Comparison of ENCODE assay signal across 9 cellular contexts in the genomic region with DNA sequence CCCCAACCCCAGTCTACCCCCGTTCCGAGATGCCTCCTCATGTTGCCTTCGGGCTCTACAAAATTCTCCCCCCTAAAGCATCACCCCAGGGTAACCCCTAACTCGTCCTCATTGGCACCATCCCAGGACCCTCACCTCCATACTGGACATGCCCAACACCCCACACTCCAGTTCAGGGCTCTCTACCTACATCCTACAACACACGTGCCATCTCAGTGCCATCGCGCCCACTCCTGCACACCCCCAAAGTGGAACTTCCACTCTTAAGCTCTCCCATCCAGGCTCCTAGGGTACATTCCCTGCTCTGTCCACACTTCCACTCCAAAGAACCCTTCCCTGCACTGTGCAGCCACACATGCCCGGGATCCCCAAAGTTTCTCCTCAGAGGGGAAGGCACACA. TPM values are rescaled to one million over a fixed set of nuclear protein-coding genes. Genes with fewer than 3 reads are reported as not detected.
DNase-seq lines count a peak whose midpoint lies in the region; ATAC-seq and TF ChIP-seq lines count a peak whose summit lies in the region.
"Had no signal": no experiment of that assay in that cellular context is flagged by ENCODE, and none has a peak within 500 bp of the region (broad histone marks: within the 10 kb centered on the region; RNA-seq: fewer than 3 reads in every experiment).

No MANE protein-coding gene starts in this region.

- no peak for TF ChIP-seq POLR2A in breast epithelium (IDR thresholded peaks at IDR 0.05)

- H3K14ac ChIP-seq in mesenchymal stem cell (ENCODE audit: low read length in 2 of 2): no peak overlapping the region

- DNase-seq in activated naive CD4-positive, alpha-beta T cell treated with anti-CD3 and anti-CD28 coated beads, Interleukin-2, amount 10 ng/mL, durations not matched to agents 7 days and 5 days: no peak
- no peak for DNase-seq in activated naive CD4-positive, alpha-beta T cell treated with anti-CD3 and anti-CD28 coated beads, Interleukin-2, amount 50 U/mL, for 16 hours
- DNase-seq in breast epithelium (ENCODE audit: low spot score in 2 of 2): no peak
- no peak for DNase-seq in mesenchymal stem cell
- no peak for DNase-seq in upper lobe of right lung
- DNase-seq in AML-193 (lab: John Stamatoyannopoulos, UW): no peak
- no peak for DNase-seq in GDM1 (lab: John Stamatoyannopoulos, UW)
- no peak for DNase-seq in omental fat pad (ENCODE audit: low spot score)
- DNase-seq: EL had no signal

- no peaks in the 10 kb centered on the region for H3K9me3 Mint-ChIP-seq in activated naive CD4-positive, alpha-beta T cell treated with anti-CD3 and anti-CD28 coated beads, Interleukin-2, amount 10 ng/mL, durations not matched to agents 7 days and 5 days

- TF ChIP-seq CTCF in breast epithelium (IDR thresholded peaks at IDR 0.05) (no peak), upper lobe of right lung (IDR thresholded peaks at IDR 0.05) (no peak), omental fat pad (IDR thresholded peaks at IDR 0.05) (no peak)

- peak overlapping the region in 1 of 2 donors; percentile 91 for H3K27ac ChIP-seq in breast epithelium
- H3K27ac ChIP-seq in mesenchymal stem cell (ENCODE audit: low read length, poor library complexity, severe bottlenecking): no peak overlapping the region
- peak overlapping the region; percentile 88 for H3K27ac ChIP-seq in upper lobe of right lung

- H2BK120ac ChIP-seq in mesenchymal stem cell (ENCODE audit: low read depth, low read length): peak overlapping the region; percentile 45

- no peaks in the 10 kb centered on the region for H3K27me3 Mint-ChIP-seq in activated naive CD4-positive, alpha-beta T cell treated with anti-CD3 and anti-CD28 coated beads, Interleukin-2, amount 10 ng/mL, durations not matched to agents 7 days and 5 days

- H3K23ac ChIP-seq in mesenchymal stem cell (ENCODE audit: low read length in 2 of 2): peak overlapping the region in 1 of 2 experiments; percentile 54

- H3K4ac ChIP-seq in mesenchymal stem cell (ENCODE audit: low read depth in 1 of 2, low read length in 2 of 2): peak overlapping the region in 1 of 2 experiments; percentile 76

- H3K4me3 Mint-ChIP-seq in activated naive CD4-positive, alpha-beta T cell treated with anti-CD3 and anti-CD28 coated beads, Interleukin-2, amount 10 ng/mL, durations not matched to agents 7 days and 5 days: peak overlapping the region; percentile 93

- H3K4me1 ChIP-seq in breast epithelium (peaks cover 0 to 4% of the 10 kb centered on the region in 2 donors), mesenchymal stem cell (ENCODE audit: control insufficient read depth, insufficient read depth, low read depth, low read length) (peaks cover 30% of the 10 kb centered on the region), upper lobe of right lung (peaks cover 32% of the 10 kb centered on the region)

- intact Hi-C loops in breast epithelium (cut with DNase I; ENCODE audit: low total_unique reads): no loop called here
- intact Hi-C loops in upper lobe of right lung (cut with DNase I): no loop called here

- H3K4me1 Mint-ChIP-seq in activated naive CD4-positive, alpha-beta T cell treated with anti-CD3 and anti-CD28 coated beads, Interleukin-2, amount 10 ng/mL, durations not matched to agents 7 days and 5 days: peaks cover 55% of the 10 kb centered on the region

- no peaks in the 10 kb centered on the region for H3K27me3 ChIP-seq in breast epithelium
- H3K27me3 ChIP-seq in mesenchymal stem cell (ENCODE audit: control insufficient read depth in 1 of 2, insufficient read depth in 1 of 2, low read length in 2 of 2): no peaks in the 10 kb centered on the region
- H3K27me3 ChIP-seq in upper lobe of right lung: no peaks in the 10 kb centered on the region

- no peaks in the 10 kb centered on the region for H3K36me3 ChIP-seq in breast epithelium
- H3K36me3 ChIP-seq in mesenchymal stem cell (ENCODE audit: control insufficient read depth in 1 of 2, insufficient read depth in 2 of 2, low read depth in 1 of 2, low read length in 2 of 2): peaks cover 14 to 22% of the 10 kb centered on the region in 2 experiments
- H3K36me3 ChIP-seq in upper lobe of right lung: no peaks in the 10 kb centered on the region

- H3K79me1 ChIP-seq in mesenchymal stem cell (replicated peaks; ENCODE audit: low read length, poor library complexity, severe bottlenecking): peaks cover 15% of the 10 kb centered on the region

- WGBS in mesenchymal stem cell: 30% methylated on average over 8 of the region's 8 CpGs

- H3K36me3 Mint-ChIP-seq in activated naive CD4-positive, alpha-beta T cell treated with anti-CD3 and anti-CD28 coated beads, Interleukin-2, amount 10 ng/mL, durations not matched to agents 7 days and 5 days: peaks cover 25% of the 10 kb centered on the region

- CTCF ChIA-PET in activated naive CD4-positive, alpha-beta T cell treated with anti-CD3 and anti-CD28 coated beads, Interleukin-2, amount 10 ng/mL, durations not matched to agents 7 days and 5 days (lab: Charles Lee): interaction anchor here (0.8 to 2.1 kb wide), 6 partner anchors 9 to 40 kb away, joined by 3 to 11 read pairs (median 4); no protein-coding TSS in a partner anchor

- H2BK12ac ChIP-seq in mesenchymal stem cell (ENCODE audit: low read length in 2 of 2): no peak overlapping the region

- H3K18ac ChIP-seq in mesenchymal stem cell (ENCODE audit: low read depth in 1 of 2, low read length in 2 of 2): peak overlapping the region in 1 of 2 experiments; percentile 37

- H2AFZ ChIP-seq in mesenchymal stem cell (ENCODE audit: low read depth, low read length): no peak overlapping the region

- ATAC-seq in upper lobe of right lung (peak; percentile 11), omental fat pad (ENCODE audit: low FRiP score) (no peak)

- peak overlapping the region; percentile 94 to 99 (median 94) for H3K4me3 ChIP-seq in breast epithelium
- peak overlapping the region; percentile 94 to 96 for H3K4me3 ChIP-seq in mesenchymal stem cell (ENCODE audit: insufficient read depth in 1 of 2, low read depth in 1 of 2, low read length in 2 of 2)
- H3K4me3 ChIP-seq in upper lobe of right lung: peak overlapping the region; percentile 97

- H2BK15ac ChIP-seq in mesenchymal stem cell (ENCODE audit: low read depth, poor library complexity, severe bottlenecking): no peak overlapping the region

- H3K27ac Mint-ChIP-seq in activated naive CD4-positive, alpha-beta T cell treated with anti-CD3 and anti-CD28 coated beads, Interleukin-2, amount 10 ng/mL, durations not matched to agents 7 days and 5 days: peak overlapping the region; percentile 85

- no peak overlapping the region for H4K8ac ChIP-seq in mesenchymal stem cell (ENCODE audit: low read length)

- H2AK5ac ChIP-seq in mesenchymal stem cell (ENCODE audit: low read length, severe bottlenecking): no peak overlapping the region

- peak overlapping the region; percentile 95 for H3K9ac ChIP-seq in mesenchymal stem cell (ENCODE audit: low read length)

- H4K91ac ChIP-seq in mesenchymal stem cell (ENCODE audit: low read length): no peak overlapping the region

- no peak overlapping the region for H2BK5ac ChIP-seq in mesenchymal stem cell (ENCODE audit: low read depth, low read length, poor library complexity, severe bottlenecking)

- H3K9me3 ChIP-seq in breast epithelium: no peaks in the 10 kb centered on the region
- no peaks in the 10 kb centered on the region for H3K9me3 ChIP-seq in mesenchymal stem cell (ENCODE audit: control insufficient read depth, low read length)
- H3K9me3 ChIP-seq in upper lobe of right lung: no peaks in the 10 kb centered on the region

- peak overlapping the region; percentile 90 for H3K4me2 ChIP-seq in mesenchymal stem cell (ENCODE audit: low read length, poor library complexity, severe bottlenecking)

RNA-seq across cellular contexts. Expression of a gene that starts 0.8 kb away (rescaled TPM):
- 10 to 100 TPM; 11.4 to 23.1 (median 12.1) TPM for total RNA-seq in breast epithelium
- 24.9 TPM for polyA plus RNA-seq in mesenchymal stem cell (2013, experiment 1 of 2)
- 24.4 TPM for polyA plus RNA-seq in mesenchymal stem cell (2013, experiment 2 of 2)
- total RNA-seq in upper lobe of right lung: 14.2 TPM
- total RNA-seq in omental fat pad: 10 to 100 TPM in 3 of 4 donors, 1 to 10 TPM in 1; 9.2 to 20.5 (median 13.9) TPM

RNA-seq across cellular contexts. Expression of a gene that starts 1.2 kb away (rescaled TPM):
- total RNA-seq in breast epithelium: 10 to 100 TPM; 45.0 to 57.0 (median 53.7) TPM
- 56.4 TPM for polyA plus RNA-seq in mesenchymal stem cell (2013, experiment 1 of 2)
- 56.1 TPM for polyA plus RNA-seq in mesenchymal stem cell (2013, experiment 2 of 2)
- total RNA-seq in upper lobe of right lung: 68.5 TPM
- total RNA-seq in omental fat pad: 10 to 100 TPM; 33.6 to 92.3 (median 64.7) TPM

RNA-seq across cellular contexts. Expression of a gene that starts 28.1 kb away (rescaled TPM):
- total RNA-seq in breast epithelium (10 to 100 TPM; 13.1 to 36.7 (median 25.5) TPM), upper lobe of right lung (58.9 TPM), omental fat pad (10 to 100 TPM; 11.8 to 41.3 (median 19.5) TPM)
- polyA plus RNA-seq in mesenchymal stem cell (2013, experiment 1 of 2): 25.9 TPM
- 23.5 TPM for polyA plus RNA-seq in mesenchymal stem cell (2013, experiment 2 of 2)

RNA-seq across cellular contexts. Expression of a gene that starts 43.4 kb away (rescaled TPM):
- total RNA-seq in breast epithelium (100 to 1,000 TPM; 121 to 146 (median 121) TPM), upper lobe of right lung (133 TPM), omental fat pad (100 to 1,000 TPM in 3 of 4 donors, 10 to 100 TPM in 1; 86.7 to 158 (median 140) TPM)
- 164 TPM for polyA plus RNA-seq in mesenchymal stem cell (2013, experiment 1 of 2)
- polyA plus RNA-seq in mesenchymal stem cell (2013, experiment 2 of 2): 163 TPM
